19 cellular contexts compared by ENCODE assay signal in genomic region chr2:29495536-29495935, GRCh38.
"Had no signal": no experiment of that assay in that cellular context is flagged by ENCODE, and none has a peak within 500 bp of the region (broad histone marks: within the 10 kb centered on the region; RNA-seq: fewer than 3 reads in every experiment).

No MANE protein-coding gene starts in this region.

- H3K36me3 ChIP-seq: ascending aorta, left ventricle myocardium inferior, pancreas, right atrium auricular region, suprapubic skin, tibial nerve had no signal

- H3K4me3 ChIP-seq: ascending aorta, coronary artery, left ventricle myocardium inferior, pancreas, psoas muscle, right atrium auricular region, suprapubic skin, tibial nerve had no signal

- DNase-seq: activated CD4-positive, alpha-beta T cell treated with anti-CD3 and anti-CD28 coated beads, Interleukin-2, amount 10 ng/mL, durations not matched to agents 24 days and 14 days; activated CD8-positive, alpha-beta memory T cell treated with anti-CD3 and anti-CD28 coated beads, Interleukin-2, amount 10 ng/mL, durations not matched to agents 7 days and 5 days; activated CD8-positive, alpha-beta T cell treated with anti-CD3 and anti-CD28 coated beads for 36 hours; activated gamma-delta T cell; activated T-cell treated with anti-CD3 and anti-CD28 coated beads for 4 hours; foreskin fibroblast; kidney glomerular epithelial cell; left ventricle myocardium inferior; pancreas; psoas muscle; stimulated activated CD4-positive, alpha-beta T cell treated with anti-CD3 and anti-CD28 coated beads, Interleukin-4, amount 100 ng/mL, for 4 hours; stimulated activated naive CD8-positive, alpha-beta T cell treated with anti-CD3 and anti-CD28 coated beads, Interleukin-15, amount 100 ng/mL, for 72 hours; T1000 had no signal

- H3K4me1 ChIP-seq: ascending aorta, left ventricle myocardium inferior, pancreas, psoas muscle, right atrium auricular region, suprapubic skin, tibial nerve had no signal

- H3K27ac ChIP-seq: ascending aorta, coronary artery, left ventricle myocardium inferior, pancreas, psoas muscle, right atrium auricular region, suprapubic skin, tibial nerve had no signal

- H3K27me3 ChIP-seq: ascending aorta, pancreas, right atrium auricular region, tibial nerve had no signal

- ATAC-seq: activated CD8-positive, alpha-beta memory T cell treated with anti-CD3 and anti-CD28 coated beads, Interleukin-2, amount 10 ng/mL, durations not matched to agents 7 days and 5 days; activated CD8-positive, alpha-beta T cell treated with anti-CD3 and anti-CD28 coated beads for 36 hours; natural killer cell treated with Interleukin-12 subunit alpha and Interleukin-12 subunit beta and Interleukin-15 and Interleukin-18, amount 100 ng/mL, for 72 hours; pancreas; psoas muscle; stimulated activated naive CD8-positive, alpha-beta T cell treated with anti-CD3 and anti-CD28 coated beads, Interleukin-15, amount 100 ng/mL, for 72 hours had no signal

- H3K9me3 ChIP-seq: ascending aorta, left ventricle myocardium inferior, pancreas, psoas muscle, right atrium auricular region, suprapubic skin, tibial nerve had no signal

- FAIRE-seq: pancreas had no signal
